ENCODE assay signal across 8 cellular contexts in genomic region chr19:39445258-39446071, GRCh38. TPM values are rescaled to one million over a fixed set of nuclear protein-coding genes. Genes with fewer than 3 reads are reported as not detected.
DNase-seq lines count a peak whose midpoint lies in the region; ATAC-seq, FAIRE-seq and TF ChIP-seq lines count a peak whose summit lies in the region.

Gene SUPT5H, plus strand, starts transcription at chr19:39445582. Its CDS starts 309 bp downstream, at chr19:39445891.

- no peaks in the 10 kb centered on the region for H3K36me3 ChIP-seq in bronchial epithelial cell (ENCODE audit: control insufficient read depth, insufficient read depth, low read length)

- H3K27me3 ChIP-seq in bronchial epithelial cell (ENCODE audit: control insufficient read depth, insufficient read depth, low read length) = no peaks in the 10 kb centered on the region

- DNase-seq in ACHN = peak; percentile 96
- peak; percentile 100 for DNase-seq in NCI-H2227 treated with DMSO at 0.1 percent for 48 hours (lab: John Stamatoyannopoulos, UW)
- DNase-seq in bronchial epithelial cell (ENCODE audit: low read depth) = peak; percentile 95
- peak; percentile 99 for DNase-seq in iPS-NIHi7 (ENCODE audit: extremely low spot score)
- DNase-seq in smooth muscle cell of the brain vasculature (ENCODE audit: low read depth, low spot score) = peak; percentile 95

- in situ Hi-C loops in ACHN (cut with HindIII; ENCODE audit: low pct_ligation_motif_present, low pct_unique_long_range_greater_than_20kb, low sequenced_read_pairs) = no loop called here

- peak within 1 kb of the TSS; percentile 100 for H3K4me3 ChIP-seq in WI38 (ENCODE audit: low read depth, low read length)
- H3K4me3 ChIP-seq in bronchial epithelial cell (ENCODE audit: low read depth, low read length) = peak within 1 kb of the TSS; percentile 93

- no peak for FAIRE-seq in bronchial epithelial cell (lab: Jason Lieb, UNC)

- ATAC-seq in GM18907 (IDR thresholded peaks at IDR 0.05; ENCODE audit: unreplicated experiment) = peak; percentile 84
- peak; percentile 83 for ATAC-seq in HG03159 (IDR thresholded peaks at IDR 0.05; ENCODE audit: unreplicated experiment)

- TF ChIP-seq CTCF in WI38 (IDR thresholded peaks at IDR 0.05; ENCODE audit: low read depth, low read length) (no peak), bronchial epithelial cell (IDR thresholded peaks at IDR 0.05; ENCODE audit: insufficient read depth, low read length, severe bottlenecking) (no peak)

RNA-seq across cellular contexts. Expression of gene SUPT5H, which starts in this region (rescaled TPM):
- 41.9 and 48.1 TPM in 2 replicates for total RNA-seq in bronchial epithelial cell

Comparison
In these comparisons a context has a peak if more than half of its experiments do, and no peak if none do; other contexts are left out.
1. Peak in every context shown above with its lines: DNase-seq, ATAC-seq and H3K4me3 ChIP-seq.